In the genomic region with DNA sequence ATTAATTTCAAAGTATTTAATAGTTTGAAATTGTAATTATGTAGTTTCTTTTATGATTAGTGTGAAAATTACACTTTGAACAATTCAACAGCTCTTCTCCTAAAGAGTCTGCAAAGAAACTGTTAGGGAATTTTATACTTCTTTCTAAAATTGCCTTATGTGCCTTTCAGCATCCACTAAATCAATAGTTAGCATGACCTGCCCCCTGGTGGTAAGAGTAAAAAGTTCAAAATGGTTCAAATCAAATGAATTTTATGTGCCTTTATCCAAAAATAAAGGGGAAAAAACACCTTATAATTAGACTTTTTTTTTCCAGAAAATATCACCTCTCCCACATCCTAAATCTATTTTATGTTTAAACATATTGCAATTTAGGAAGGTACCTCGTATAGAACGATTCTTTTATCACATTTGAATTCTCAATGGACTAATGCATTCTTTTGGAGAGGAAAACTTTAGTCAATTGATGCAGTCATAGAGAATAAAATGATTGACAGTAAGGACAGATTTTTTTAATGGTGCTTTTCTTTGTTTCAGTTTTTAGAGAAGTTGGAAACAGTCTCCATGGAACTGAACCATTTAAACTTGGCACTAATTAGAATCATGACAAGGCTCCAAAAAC, we compare ENCODE assay signal across 8 cellular contexts.
DNase-seq lines count a peak whose midpoint lies in the region; ATAC-seq, FAIRE-seq and TF ChIP-seq lines count a peak whose summit lies in the region.

No MANE protein-coding gene starts in this region.

- ATAC-seq in upper lobe of left lung (ENCODE audit: low FRiP score in 2 of 2) (peak in 1 of 2 donors; percentile 53), HG03354 (IDR thresholded peaks at IDR 0.05; ENCODE audit: poor library complexity, severe bottlenecking, unreplicated experiment) (no peak)

- no peak overlapping the region for H3K4me3 ChIP-seq in upper lobe of left lung

- no peaks in the 10 kb centered on the region for H3K9me3 ChIP-seq in upper lobe of left lung

- TF ChIP-seq EP300 in upper lobe of left lung (IDR thresholded peaks at IDR 0.05): no peak

- H3K36me3 ChIP-seq in upper lobe of left lung: no peaks in the 10 kb centered on the region

- 20 to 27% methylated on average over 2 of the region's 2 CpGs for WGBS in upper lobe of left lung, 2 donors

- in situ Hi-C loops in ACHN (cut with HindIII; ENCODE audit: low pct_ligation_motif_present, low pct_unique_long_range_greater_than_20kb, low sequenced_read_pairs): loop anchor here (25.0 kb wide), 1 partner anchor 1086 kb away; no protein-coding TSS in a partner anchor

- no peaks in the 10 kb centered on the region for H3K27me3 ChIP-seq in upper lobe of left lung

- no peak for TF ChIP-seq POLR2A in upper lobe of left lung (IDR thresholded peaks at IDR 0.05)

- DNase-seq in ACHN: peak; percentile 72
- peak; percentile 88 for DNase-seq in DMS 273 (lab: John Stamatoyannopoulos, UW; ENCODE audit: unreplicated experiment)
- peak; percentile 64 for DNase-seq in NCI-H1092 treated with DMSO at 0.1 percent for 48 hours (lab: John Stamatoyannopoulos, UW)
- peak; percentile 20 for DNase-seq in amniotic stem cell (lab: John Stamatoyannopoulos, UW)
- no peak for DNase-seq in upper lobe of left lung
- DNase-seq in NK-92 treated with Interleukin-12 subunit alpha and Interleukin-12 subunit beta, amount 100 ng/mL, for 24 hours (lab: John Stamatoyannopoulos, UW): no peak

- H3K4me1 ChIP-seq in upper lobe of left lung: no peaks in the 10 kb centered on the region

- peak; percentile 29 to 70 (median 54) for TF ChIP-seq CTCF in upper lobe of left lung (IDR thresholded peaks at IDR 0.05)

- peak; percentile 99 for FAIRE-seq in islet of Langerhans (lab: Jason Lieb, UNC)

- no peak overlapping the region for H3K27ac ChIP-seq in upper lobe of left lung

Comparison
In these comparisons a context has a peak if more than half of its experiments do, and no peak if none do; other contexts are left out.
1. DNase-seq: peak in ACHN (single experiment), DMS 273 (single experiment), NCI-H1092 treated with DMSO at 0.1 percent for 48 hours (single experiment) and amniotic stem cell (single experiment); none in upper lobe of left lung (0 of 2) and NK-92 treated with Interleukin-12 subunit alpha and Interleukin-12 subunit beta, amount 100 ng/mL, for 24 hours (single experiment).